Comparison of ENCODE assay signal across 1 cellular context in genomic region chr19:48424694-48425219, GRCh38.
TF ChIP-seq lines count a peak whose summit lies in the region.

No MANE protein-coding gene starts in this region.

TF ChIP-seq in GM12878, 131 proteins besides CTCF, POLR2A, EP300 and RAD21:
- TF ChIP-seq CHD2 (IDR thresholded peaks at IDR 0.05; ENCODE audit: borderline replicate concordance, low read depth, low read length) (peak; percentile 41; the same call in 1 of the 2 replicates), NBN (IDR thresholded peaks at IDR 0.05) (peak; percentile 59; the same call in 1 of the 2 replicates), RUNX3 (IDR thresholded peaks at IDR 0.05; ENCODE audit: low read length) (peak; percentile 29; the same call in 1 of the 2 replicates), CREB1 (IDR thresholded peaks at IDR 0.05; ENCODE audit: low read depth) (no peak), STAT1 (conservative IDR thresholded peaks at IDR 0.05) (no peak), MTA2 (IDR thresholded peaks at IDR 0.05; ENCODE audit: low read depth) (peak; percentile 47; the same call in 1 of the 2 replicates), SMAD1 (IDR thresholded peaks at IDR 0.05; ENCODE audit: low read depth, partially characterized antibody) (no peak), BMI1 (IDR thresholded peaks at IDR 0.05; ENCODE audit: borderline replicate concordance) (no peak), GATAD2B (conservative IDR thresholded peaks at IDR 0.05; ENCODE audit: low read depth) (peak; percentile 65), MLLT1 (IDR thresholded peaks at IDR 0.05) (no peak), EZH2 (IDR thresholded peaks at IDR 0.05; ENCODE audit: borderline replicate concordance, control insufficient read depth, low read depth, low read length) (no peak), ATF7 (IDR thresholded peaks at IDR 0.05; ENCODE audit: low read depth) (0 out of 2 replicates have a peak, but pooled peaks have one; percentile 50), SREBF1 (IDR thresholded peaks at IDR 0.05; ENCODE audit: low read length) (no peak), EED (IDR thresholded peaks at IDR 0.05; ENCODE audit: low read depth) (peak; percentile 89), PBX3 (IDR thresholded peaks at IDR 0.05; ENCODE audit: insufficient replicate concordance, low read depth, low read length) (no peak), JUND (IDR thresholded peaks at IDR 0.05; ENCODE audit: low read depth, low read length) (0 out of 2 replicates have a peak, but pooled peaks have one; percentile 31), NFIC (IDR thresholded peaks at IDR 0.05; ENCODE audit: low read depth, low read length) (no peak), SPI1 (IDR thresholded peaks at IDR 0.05; ENCODE audit: borderline replicate concordance, insufficient read depth, low read depth, low read length) (peak; percentile 79), MEF2B (IDR thresholded peaks at IDR 0.05; ENCODE audit: partially characterized antibody, poor library complexity, severe bottlenecking) (peak; percentile 35), IKZF2 (IDR thresholded peaks at IDR 0.05) (peak; percentile 95), ELK1 (IDR thresholded peaks at IDR 0.05; ENCODE audit: low read depth, low read length) (no peak), IKZF1 (conservative IDR thresholded peaks at IDR 0.05) (peak; percentile 92), CBX5 (IDR thresholded peaks at IDR 0.05; ENCODE audit: low read depth) (no peak), DPF2 (IDR thresholded peaks at IDR 0.05) (peak; percentile 59), SMAD5 (IDR thresholded peaks at IDR 0.05; ENCODE audit: low read depth) (no peak), MTA3 (IDR thresholded peaks at IDR 0.05; ENCODE audit: borderline replicate concordance, low read length) (0 out of 2 replicates have a peak, but pooled peaks have one; percentile 41), ZNF207 (IDR thresholded peaks at IDR 0.05; ENCODE audit: borderline replicate concordance) (no peak), JUNB (IDR thresholded peaks at IDR 0.05) (peak; percentile 65), MYB (IDR thresholded peaks at IDR 0.05; ENCODE audit: borderline replicate concordance, low read depth, low read length) (no peak), BHLHE40 (IDR thresholded peaks at IDR 0.05; ENCODE audit: borderline replicate concordance in 1 of 2, low read depth in 2 of 2, low read length in 1 of 2) (no peak), RAD51 (IDR thresholded peaks at IDR 0.05) (no peak), KAT2A (conservative IDR thresholded peaks at IDR 0.05; ENCODE audit: control insufficient read depth, low read depth, low read length) (no peak)
- TF ChIP-seq, protein P1, sequence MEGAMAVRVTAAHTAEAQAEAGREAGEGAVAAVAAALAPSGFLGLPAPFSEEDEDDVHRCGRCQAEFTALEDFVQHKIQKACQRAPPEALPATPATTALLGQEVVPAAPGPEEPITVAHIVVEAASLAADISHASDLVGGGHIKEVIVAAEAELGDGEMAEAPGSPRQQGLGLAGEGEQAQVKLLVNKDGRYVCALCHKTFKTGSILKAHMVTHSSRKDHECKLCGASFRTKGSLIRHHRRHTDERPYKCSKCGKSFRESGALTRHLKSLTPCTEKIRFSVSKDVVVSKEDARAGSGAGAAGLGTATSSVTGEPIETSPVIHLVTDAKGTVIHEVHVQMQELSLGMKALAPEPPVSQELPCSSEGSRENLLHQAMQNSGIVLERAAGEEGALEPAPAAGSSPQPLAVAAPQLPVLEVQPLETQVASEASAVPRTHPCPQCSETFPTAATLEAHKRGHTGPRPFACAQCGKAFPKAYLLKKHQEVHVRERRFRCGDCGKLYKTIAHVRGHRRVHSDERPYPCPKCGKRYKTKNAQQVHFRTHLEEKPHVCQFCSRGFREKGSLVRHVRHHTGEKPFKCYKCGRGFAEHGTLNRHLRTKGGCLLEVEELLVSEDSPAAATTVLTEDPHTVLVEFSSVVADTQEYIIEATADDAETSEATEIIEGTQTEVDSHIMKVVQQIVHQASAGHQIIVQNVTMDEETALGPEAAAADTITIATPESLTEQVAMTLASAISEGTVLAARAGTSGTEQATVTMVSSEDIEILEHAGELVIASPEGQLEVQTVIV (IDR thresholded peaks at IDR 0.05; ENCODE audit: borderline replicate concordance, partially characterized antibody), result no peak
- TF ChIP-seq, protein P2, sequence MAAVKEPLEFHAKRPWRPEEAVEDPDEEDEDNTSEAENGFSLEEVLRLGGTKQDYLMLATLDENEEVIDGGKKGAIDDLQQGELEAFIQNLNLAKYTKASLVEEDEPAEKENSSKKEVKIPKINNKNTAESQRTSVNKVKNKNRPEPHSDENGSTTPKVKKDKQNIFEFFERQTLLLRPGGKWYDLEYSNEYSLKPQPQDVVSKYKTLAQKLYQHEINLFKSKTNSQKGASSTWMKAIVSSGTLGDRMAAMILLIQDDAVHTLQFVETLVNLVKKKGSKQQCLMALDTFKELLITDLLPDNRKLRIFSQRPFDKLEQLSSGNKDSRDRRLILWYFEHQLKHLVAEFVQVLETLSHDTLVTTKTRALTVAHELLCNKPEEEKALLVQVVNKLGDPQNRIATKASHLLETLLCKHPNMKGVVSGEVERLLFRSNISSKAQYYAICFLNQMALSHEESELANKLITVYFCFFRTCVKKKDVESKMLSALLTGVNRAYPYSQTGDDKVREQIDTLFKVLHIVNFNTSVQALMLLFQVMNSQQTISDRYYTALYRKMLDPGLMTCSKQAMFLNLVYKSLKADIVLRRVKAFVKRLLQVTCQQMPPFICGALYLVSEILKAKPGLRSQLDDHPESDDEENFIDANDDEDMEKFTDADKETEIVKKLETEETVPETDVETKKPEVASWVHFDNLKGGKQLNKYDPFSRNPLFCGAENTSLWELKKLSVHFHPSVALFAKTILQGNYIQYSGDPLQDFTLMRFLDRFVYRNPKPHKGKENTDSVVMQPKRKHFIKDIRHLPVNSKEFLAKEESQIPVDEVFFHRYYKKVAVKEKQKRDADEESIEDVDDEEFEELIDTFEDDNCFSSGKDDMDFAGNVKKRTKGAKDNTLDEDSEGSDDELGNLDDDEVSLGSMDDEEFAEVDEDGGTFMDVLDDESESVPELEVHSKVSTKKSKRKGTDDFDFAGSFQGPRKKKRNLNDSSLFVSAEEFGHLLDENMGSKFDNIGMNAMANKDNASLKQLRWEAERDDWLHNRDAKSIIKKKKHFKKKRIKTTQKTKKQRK (IDR thresholded peaks at IDR 0.05; ENCODE audit: low read depth, low read length), result no peak
- TF ChIP-seq, protein P3, sequence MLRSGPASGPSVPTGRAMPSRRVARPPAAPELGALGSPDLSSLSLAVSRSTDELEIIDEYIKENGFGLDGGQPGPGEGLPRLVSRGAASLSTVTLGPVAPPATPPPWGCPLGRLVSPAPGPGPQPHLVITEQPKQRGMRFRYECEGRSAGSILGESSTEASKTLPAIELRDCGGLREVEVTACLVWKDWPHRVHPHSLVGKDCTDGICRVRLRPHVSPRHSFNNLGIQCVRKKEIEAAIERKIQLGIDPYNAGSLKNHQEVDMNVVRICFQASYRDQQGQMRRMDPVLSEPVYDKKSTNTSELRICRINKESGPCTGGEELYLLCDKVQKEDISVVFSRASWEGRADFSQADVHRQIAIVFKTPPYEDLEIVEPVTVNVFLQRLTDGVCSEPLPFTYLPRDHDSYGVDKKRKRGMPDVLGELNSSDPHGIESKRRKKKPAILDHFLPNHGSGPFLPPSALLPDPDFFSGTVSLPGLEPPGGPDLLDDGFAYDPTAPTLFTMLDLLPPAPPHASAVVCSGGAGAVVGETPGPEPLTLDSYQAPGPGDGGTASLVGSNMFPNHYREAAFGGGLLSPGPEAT (IDR thresholded peaks at IDR 0.05; ENCODE audit: low read depth), result peak; percentile 81
